ENCODE assay signal across 1 cellular context in genomic region chr7:152021740-152022139, GRCh38. TPM values are rescaled to one million over a fixed set of nuclear protein-coding genes. Genes with fewer than 3 reads are reported as not detected.
"Had no signal": no experiment of that assay in that cellular context is flagged by ENCODE, and none has a peak within 500 bp of the region (broad histone marks: within the 10 kb centered on the region; RNA-seq: fewer than 3 reads in every experiment).

No MANE protein-coding gene starts in this region.

RNA-seq across cellular contexts. Expression of gene GALNT11, which starts 3.7 kb away (rescaled TPM):
- total RNA-seq: OCI-LY7 had no signal
